In the genomic region with DNA sequence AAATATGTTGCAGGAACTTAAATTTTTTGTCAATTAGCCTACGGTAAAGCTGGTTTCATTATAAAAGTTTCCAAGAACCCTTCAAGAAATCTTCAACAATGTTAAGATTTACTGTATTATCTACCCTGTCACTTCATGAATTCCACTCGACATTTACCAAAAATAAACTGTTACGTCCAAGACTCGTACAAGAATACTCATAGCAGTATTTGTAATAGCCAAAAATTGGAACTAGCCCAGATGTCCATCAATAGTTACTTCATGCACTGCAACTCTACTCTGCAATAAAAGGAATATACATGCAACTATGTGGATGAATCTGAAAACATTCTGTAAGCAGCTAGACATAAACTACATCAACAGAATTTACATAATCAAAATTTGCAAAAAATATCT, we compare ENCODE assay signal across 19 cellular contexts. TPM values are rescaled to one million over a fixed set of nuclear protein-coding genes. Genes with fewer than 3 reads are reported as not detected.
DNase-seq lines count a peak whose midpoint lies in the region; ATAC-seq and TF ChIP-seq lines count a peak whose summit lies in the region.
"Had no signal": no experiment of that assay in that cellular context is flagged by ENCODE, and none has a peak within 500 bp of the region (broad histone marks: within the 10 kb centered on the region; RNA-seq: fewer than 3 reads in every experiment).

No MANE protein-coding gene starts in this region.

- no peaks in the 10 kb centered on the region for H3K9me3 Mint-ChIP-seq in activated naive CD4-positive, alpha-beta T cell treated with anti-CD3 and anti-CD28 coated beads for 36 hours
- no peaks in the 10 kb centered on the region for H3K9me3 Mint-ChIP-seq in activated CD8-positive, alpha-beta T cell treated with anti-CD3 and anti-CD28 coated beads for 36 hours
- no peaks in the 10 kb centered on the region for H3K9me3 Mint-ChIP-seq in endothelial cell (ENCODE audit: unreplicated experiment)
- H3K9me3 Mint-ChIP-seq: CD14-positive monocyte, HFFc6 had no signal

- no peak overlapping the region for H3K4me3 Mint-ChIP-seq in activated naive CD4-positive, alpha-beta T cell treated with anti-CD3 and anti-CD28 coated beads for 36 hours
- H3K4me3 Mint-ChIP-seq in activated CD8-positive, alpha-beta T cell treated with anti-CD3 and anti-CD28 coated beads for 36 hours: no peak overlapping the region
- no peak overlapping the region for H3K4me3 Mint-ChIP-seq in endothelial cell (ENCODE audit: unreplicated experiment)
- H3K4me3 Mint-ChIP-seq: CD14-positive monocyte, HFFc6 had no signal

- H3K27me3 ChIP-seq in psoas muscle (ENCODE audit: insufficient read depth in 3 of 3, low read length in 2 of 3): no peaks in the 10 kb centered on the region
- no peaks in the 10 kb centered on the region for H3K27me3 ChIP-seq in sigmoid colon
- H3K27me3 ChIP-seq: transverse colon had no signal

- H3K4me1 ChIP-seq in psoas muscle: no peaks in the 10 kb centered on the region
- H3K4me1 ChIP-seq in sigmoid colon: peaks cover 0 to 21% (median 0%) of the 10 kb centered on the region in 4 donors
- H3K4me1 ChIP-seq: prostate gland, transverse colon had no signal

- POLR2A ChIA-PET in activated CD8-positive, alpha-beta T cell treated with anti-CD3 and anti-CD28 coated beads for 36 hours (lab: Charles Lee): interaction anchor here (0.6 to 3.6 kb wide), 5 partner anchors 8 to 151 kb away, joined by 3 to 21 read pairs (median 3); partner anchors contain the start of gene RBMX

- H3K27me3 Mint-ChIP-seq in activated naive CD4-positive, alpha-beta T cell treated with anti-CD3 and anti-CD28 coated beads for 36 hours (ENCODE audit: low read depth): no peaks in the 10 kb centered on the region
- H3K27me3 Mint-ChIP-seq in activated CD8-positive, alpha-beta T cell treated with anti-CD3 and anti-CD28 coated beads for 36 hours: no peaks in the 10 kb centered on the region
- H3K27me3 Mint-ChIP-seq in endothelial cell (ENCODE audit: unreplicated experiment): no peaks in the 10 kb centered on the region

- peaks cover 55% of the 10 kb centered on the region for H3K36me3 Mint-ChIP-seq in activated naive CD4-positive, alpha-beta T cell treated with anti-CD3 and anti-CD28 coated beads for 36 hours (ENCODE audit: low read depth)
- H3K36me3 Mint-ChIP-seq in activated CD8-positive, alpha-beta T cell treated with anti-CD3 and anti-CD28 coated beads for 36 hours (ENCODE audit: low read depth): peaks cover 60% of the 10 kb centered on the region
- H3K36me3 Mint-ChIP-seq in endothelial cell (ENCODE audit: low read depth, unreplicated experiment): peaks cover 4% of the 10 kb centered on the region

- TF ChIP-seq CTCF in activated CD8-positive, alpha-beta T cell treated with anti-CD3 and anti-CD28 coated beads for 36 hours (IDR thresholded peaks at IDR 0.05): no peak
- TF ChIP-seq CTCF in fibroblast of mammary gland (conservative IDR thresholded peaks at IDR 0.05; ENCODE audit: control insufficient read depth, insufficient read depth, low read depth, low read length) (no peak), psoas muscle (IDR thresholded peaks at IDR 0.05) (no peak), sigmoid colon (IDR thresholded peaks at IDR 0.05) (no peak), endothelial cell (IDR thresholded peaks at IDR 0.05; ENCODE audit: unreplicated experiment) (no peak)

- H3K4me3 ChIP-seq in fibroblast of mammary gland (ENCODE audit: control insufficient read depth, low read depth, low read length) (no peak overlapping the region), psoas muscle (no peak overlapping the region), sigmoid colon (no peak overlapping the region)
- H3K4me3 ChIP-seq: prostate gland, transverse colon had no signal

- TF ChIP-seq POLR2A in sigmoid colon (IDR thresholded peaks at IDR 0.05): no peak

- peak overlapping the region; percentile 41 for H3K27ac ChIP-seq in psoas muscle
- H3K27ac ChIP-seq in sigmoid colon: peak overlapping the region in 2 of 4 donors; percentile 33 to 40
- H3K27ac ChIP-seq: prostate gland, transverse colon had no signal

- TF ChIP-seq EP300 in sigmoid colon (IDR thresholded peaks at IDR 0.05): no peak

- H3K36me3 ChIP-seq in psoas muscle (ENCODE audit: insufficient read depth in 1 of 2, low read depth in 1 of 2) (peaks cover 0 to 67% of the 10 kb centered on the region in 2 donors), sigmoid colon (peaks cover 0 to 58% (median 2%) of the 10 kb centered on the region in 4 donors)
- H3K36me3 ChIP-seq: prostate gland, transverse colon had no signal

- WGBS in psoas muscle, 3 donors: 33 to 60% (median 36%) methylated on average over 4 of the region's 4 CpGs
- WGBS in sigmoid colon, 2 donors: 62 to 81% methylated on average over 4 of the region's 4 CpGs

- no peak for DNase-seq in activated naive CD4-positive, alpha-beta T cell treated with anti-CD3 and anti-CD28 coated beads for 36 hours
- DNase-seq in activated naive CD4-positive, alpha-beta T cell (lab: John Stamatoyannopoulos, UW): no peak
- no peak for DNase-seq in activated CD8-positive, alpha-beta T cell treated with anti-CD3 and anti-CD28 coated beads for 36 hours
- DNase-seq in fibroblast of mammary gland (ENCODE audit: low read depth) (peak; percentile 47), psoas muscle (no peak), NCI-H526 (lab: John Stamatoyannopoulos, UW) (no peak), sigmoid colon (no peak), endothelial cell (ENCODE audit: low spot score) (no peak)
- DNase-seq: activated CD4-positive, CD25-positive, alpha-beta regulatory T cell treated with anti-CD3 and anti-CD28 coated beads, Interleukin-2, amount 50 U/mL, for 72 hours; caudate nucleus; DMS53; HFFc6; kidney glomerular epithelial cell; NCI-H1092; NCI-H774; T1000; transverse colon had no signal

- H3K27ac Mint-ChIP-seq in activated naive CD4-positive, alpha-beta T cell treated with anti-CD3 and anti-CD28 coated beads for 36 hours: peak overlapping the region; percentile 77
- peak overlapping the region; percentile 37 for H3K27ac Mint-ChIP-seq in activated CD8-positive, alpha-beta T cell treated with anti-CD3 and anti-CD28 coated beads for 36 hours
- no peak overlapping the region for H3K27ac Mint-ChIP-seq in endothelial cell (ENCODE audit: unreplicated experiment)
- H3K27ac Mint-ChIP-seq: HFFc6 had no signal

- CTCF ChIA-PET in activated naive CD4-positive, alpha-beta T cell treated with anti-CD3 and anti-CD28 coated beads for 36 hours (lab: Charles Lee): no interaction called here
- CTCF ChIA-PET in activated CD8-positive, alpha-beta T cell treated with anti-CD3 and anti-CD28 coated beads for 36 hours (lab: Charles Lee): no interaction called here

- peaks cover 50% of the 10 kb centered on the region for H3K4me1 Mint-ChIP-seq in activated naive CD4-positive, alpha-beta T cell treated with anti-CD3 and anti-CD28 coated beads for 36 hours (ENCODE audit: low read depth)
- peaks cover 44% of the 10 kb centered on the region for H3K4me1 Mint-ChIP-seq in activated CD8-positive, alpha-beta T cell treated with anti-CD3 and anti-CD28 coated beads for 36 hours (ENCODE audit: low read depth)
- H3K4me1 Mint-ChIP-seq in endothelial cell (ENCODE audit: unreplicated experiment): peaks cover 2% of the 10 kb centered on the region

- H3K9me3 ChIP-seq in psoas muscle: no peaks in the 10 kb centered on the region
- H3K9me3 ChIP-seq in sigmoid colon: no peaks in the 10 kb centered on the region
- H3K9me3 ChIP-seq: prostate gland, transverse colon had no signal

- ATAC-seq in activated CD8-positive, alpha-beta T cell treated with anti-CD3 and anti-CD28 coated beads for 36 hours: no peak
- ATAC-seq in psoas muscle: peak; percentile 32 to 77 (median 72)

- intact Hi-C loops in activated naive CD4-positive, alpha-beta T cell treated with anti-CD3 and anti-CD28 coated beads for 36 hours (cut with micrococcal nuclease): loop anchor here (2.0 to 5.0 kb wide), 3 partner anchors 45 to 155 kb away; partner anchors contain the start of gene ARHGEF6
- intact Hi-C loops in activated CD8-positive, alpha-beta T cell treated with anti-CD3 and anti-CD28 coated beads for 36 hours (cut with micrococcal nuclease): loop anchor here (10.0 kb wide), 2 partner anchors 58 to 92 kb away; no protein-coding TSS in a partner anchor
- intact Hi-C loops in psoas muscle (cut with DNase I) (no loop called here), sigmoid colon (cut with DNase I) (no loop called here)

RNA-seq across cellular contexts. Expression of gene RBMX, which starts 13.4 kb away (rescaled TPM):
- total RNA-seq in activated naive CD4-positive, alpha-beta T cell treated with anti-CD3 and anti-CD28 coated beads for 36 hours: 100 to 1,000 TPM; 278 to 280 TPM
- total RNA-seq in activated CD8-positive, alpha-beta T cell treated with anti-CD3 and anti-CD28 coated beads for 36 hours: 100 to 1,000 TPM; 285 TPM
- total RNA-seq in psoas muscle: 100 to 1,000 TPM in 3 of 4 donors, 10 to 100 TPM in 1; 91.5 to 131 (median 118) TPM
- 10 to 100 TPM; 67.9 to 98.9 (median 79.7) TPM for polyA plus RNA-seq in psoas muscle
- 100 to 1,000 TPM; 173 to 334 (median 243) TPM for total RNA-seq in sigmoid colon
- polyA plus RNA-seq in sigmoid colon: 100 to 1,000 TPM in 1 of 3 donors, 10 to 100 TPM in 2; 58.7 to 115 (median 88.9) TPM
- total RNA-seq in endothelial cell (ENCODE audit: unreplicated experiment): 267 TPM

Comparison
In these comparisons a context has a peak if more than half of its experiments do, and no peak if none do; other contexts are left out.
1. intact Hi-C loops: an anchor here in activated naive CD4-positive, alpha-beta T cell treated with anti-CD3 and anti-CD28 coated beads for 36 hours (2.0 to 5.0 kb wide) and activated CD8-positive, alpha-beta T cell treated with anti-CD3 and anti-CD28 coated beads for 36 hours (10.0 kb wide); none called in psoas muscle and sigmoid colon.